1 cellular context compared by ENCODE assay signal in the genomic region with DNA sequence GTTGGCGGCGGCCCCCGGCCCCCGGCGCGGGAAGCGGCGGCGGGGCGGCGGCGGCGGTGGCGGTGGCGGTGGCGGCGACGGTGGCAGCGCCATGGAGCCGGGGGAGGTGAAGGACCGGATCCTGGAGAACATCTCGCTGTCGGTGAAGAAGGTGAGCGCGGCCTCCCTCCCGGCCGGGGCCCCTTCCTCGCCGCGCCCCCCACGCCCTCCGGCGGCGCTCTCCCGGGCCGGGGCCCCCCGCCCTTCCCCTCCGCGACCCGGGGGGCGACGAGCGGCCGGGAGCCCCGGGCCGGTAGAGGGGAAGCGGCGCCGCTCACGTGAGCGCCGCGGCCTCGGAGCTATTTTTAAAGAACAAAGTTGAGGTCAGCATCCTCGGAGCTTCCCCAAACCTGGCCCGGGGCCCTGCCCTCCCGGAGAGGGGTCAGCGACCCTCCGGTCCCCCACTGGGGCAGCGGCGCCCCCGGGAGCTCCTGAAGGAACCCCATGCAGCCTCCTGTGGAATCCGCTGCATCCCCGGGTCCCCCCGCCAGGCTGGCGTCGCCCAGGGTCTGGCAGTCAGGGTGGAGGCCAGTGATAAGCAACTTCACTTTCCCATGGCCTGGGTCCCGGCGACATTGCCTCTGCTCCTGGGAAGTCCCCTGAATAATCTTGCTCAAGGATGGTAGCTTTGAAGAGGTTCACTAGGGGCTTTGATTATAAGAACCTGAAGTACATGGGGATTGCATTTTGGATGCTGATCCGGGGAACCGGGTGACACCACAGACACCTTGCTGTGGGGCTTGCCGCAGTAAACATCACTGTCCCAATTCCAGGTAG.
A peak's percentile ranks its signal among the peaks of the same experiment; 100 is the strongest.
TF ChIP-seq lines count a peak whose summit lies in the region.

No MANE protein-coding gene starts in this region.

TF ChIP-seq in HepG2, 621 proteins besides CTCF, POLR2A, EP300 and RAD21 (continued from another document):
- TF ChIP-seq ZFY (CRISPR knock-in tag; IDR thresholded peaks at IDR 0.05) (0 out of 2 replicates have a peak, but pooled peaks have one; percentile 13), ZNF678 (CRISPR knock-in tag; IDR thresholded peaks at IDR 0.05) (no peak), BHLHE40 (IDR thresholded peaks at IDR 0.05; ENCODE audit: low read length) (peak; percentile 42; the same call in 1 of the 2 replicates), NBN (conservative IDR thresholded peaks at IDR 0.05) (no peak), ZNF543 (CRISPR knock-in tag; IDR thresholded peaks at IDR 0.05) (no peak), RXRA (CRISPR knock-in tag; IDR thresholded peaks at IDR 0.05) (no peak), SMARCC2 (IDR thresholded peaks at IDR 0.05) (no peak), SPEN (CRISPR knock-in tag; IDR thresholded peaks at IDR 0.05; ENCODE audit: low read depth) (no peak), ZNF614 (CRISPR knock-in tag; IDR thresholded peaks at IDR 0.05; ENCODE audit: borderline replicate concordance) (no peak), FOXA3 (CRISPR knock-in tag; IDR thresholded peaks at IDR 0.05) (no peak), ZNF550 (CRISPR knock-in tag; IDR thresholded peaks at IDR 0.05; ENCODE audit: borderline replicate concordance) (no peak), TBX2 (CRISPR knock-in tag; IDR thresholded peaks at IDR 0.05; ENCODE audit: borderline replicate concordance) (no peak), WIZ (CRISPR knock-in tag; IDR thresholded peaks at IDR 0.05) (no peak), ZFP90 (CRISPR knock-in tag; IDR thresholded peaks at IDR 0.05; ENCODE audit: borderline replicate concordance) (0 out of 2 replicates have a peak, but pooled peaks have one; percentile 53), ZKSCAN1 (IDR thresholded peaks at IDR 0.05; ENCODE audit: low read length) (no peak), TAF1 (CRISPR knock-in tag; IDR thresholded peaks at IDR 0.05) (0 out of 2 replicates have a peak, but pooled peaks have one; percentile 12), ZNF430 (CRISPR knock-in tag; IDR thresholded peaks at IDR 0.05) (no peak), HOXA3 (CRISPR knock-in tag; IDR thresholded peaks at IDR 0.05) (0 out of 2 replicates have a peak, but pooled peaks have one; percentile 20), GABPA (IDR thresholded peaks at IDR 0.05; ENCODE audit: low read depth, low read length) (no peak), GABPA (CRISPR knock-in tag; IDR thresholded peaks at IDR 0.05; ENCODE audit: low read depth) (no peak), GTF2F1 (IDR thresholded peaks at IDR 0.05; ENCODE audit: low read length) (no peak)
- TF ChIP-seq, protein P1, sequence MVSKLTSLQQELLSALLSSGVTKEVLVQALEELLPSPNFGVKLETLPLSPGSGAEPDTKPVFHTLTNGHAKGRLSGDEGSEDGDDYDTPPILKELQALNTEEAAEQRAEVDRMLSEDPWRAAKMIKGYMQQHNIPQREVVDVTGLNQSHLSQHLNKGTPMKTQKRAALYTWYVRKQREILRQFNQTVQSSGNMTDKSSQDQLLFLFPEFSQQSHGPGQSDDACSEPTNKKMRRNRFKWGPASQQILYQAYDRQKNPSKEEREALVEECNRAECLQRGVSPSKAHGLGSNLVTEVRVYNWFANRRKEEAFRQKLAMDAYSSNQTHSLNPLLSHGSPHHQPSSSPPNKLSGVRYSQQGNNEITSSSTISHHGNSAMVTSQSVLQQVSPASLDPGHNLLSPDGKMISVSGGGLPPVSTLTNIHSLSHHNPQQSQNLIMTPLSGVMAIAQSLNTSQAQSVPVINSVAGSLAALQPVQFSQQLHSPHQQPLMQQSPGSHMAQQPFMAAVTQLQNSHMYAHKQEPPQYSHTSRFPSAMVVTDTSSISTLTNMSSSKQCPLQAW (CRISPR knock-in tag; IDR thresholded peaks at IDR 0.05) = no peak
- TF ChIP-seq, protein P2, sequence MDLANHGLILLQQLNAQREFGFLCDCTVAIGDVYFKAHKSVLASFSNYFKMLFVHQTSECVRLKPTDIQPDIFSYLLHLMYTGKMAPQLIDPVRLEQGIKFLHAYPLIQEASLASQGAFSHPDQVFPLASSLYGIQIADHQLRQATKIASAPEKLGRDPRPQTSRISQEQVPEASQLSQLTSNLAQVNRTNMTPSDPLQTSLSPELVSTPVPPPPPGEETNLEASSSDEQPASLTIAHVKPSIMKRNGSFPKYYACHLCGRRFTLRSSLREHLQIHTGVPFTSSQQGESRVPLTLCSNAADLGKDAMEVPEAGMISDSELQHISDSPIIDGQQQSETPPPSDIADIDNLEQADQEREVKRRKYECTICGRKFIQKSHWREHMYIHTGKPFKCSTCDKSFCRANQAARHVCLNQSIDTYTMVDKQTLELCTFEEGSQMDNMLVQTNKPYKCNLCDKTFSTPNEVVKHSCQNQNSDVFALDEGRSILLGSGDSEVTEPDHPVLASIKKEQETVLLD (CRISPR knock-in tag; IDR thresholded peaks at IDR 0.05; ENCODE audit: low read depth) = no peak
- TF ChIP-seq, protein P3, sequence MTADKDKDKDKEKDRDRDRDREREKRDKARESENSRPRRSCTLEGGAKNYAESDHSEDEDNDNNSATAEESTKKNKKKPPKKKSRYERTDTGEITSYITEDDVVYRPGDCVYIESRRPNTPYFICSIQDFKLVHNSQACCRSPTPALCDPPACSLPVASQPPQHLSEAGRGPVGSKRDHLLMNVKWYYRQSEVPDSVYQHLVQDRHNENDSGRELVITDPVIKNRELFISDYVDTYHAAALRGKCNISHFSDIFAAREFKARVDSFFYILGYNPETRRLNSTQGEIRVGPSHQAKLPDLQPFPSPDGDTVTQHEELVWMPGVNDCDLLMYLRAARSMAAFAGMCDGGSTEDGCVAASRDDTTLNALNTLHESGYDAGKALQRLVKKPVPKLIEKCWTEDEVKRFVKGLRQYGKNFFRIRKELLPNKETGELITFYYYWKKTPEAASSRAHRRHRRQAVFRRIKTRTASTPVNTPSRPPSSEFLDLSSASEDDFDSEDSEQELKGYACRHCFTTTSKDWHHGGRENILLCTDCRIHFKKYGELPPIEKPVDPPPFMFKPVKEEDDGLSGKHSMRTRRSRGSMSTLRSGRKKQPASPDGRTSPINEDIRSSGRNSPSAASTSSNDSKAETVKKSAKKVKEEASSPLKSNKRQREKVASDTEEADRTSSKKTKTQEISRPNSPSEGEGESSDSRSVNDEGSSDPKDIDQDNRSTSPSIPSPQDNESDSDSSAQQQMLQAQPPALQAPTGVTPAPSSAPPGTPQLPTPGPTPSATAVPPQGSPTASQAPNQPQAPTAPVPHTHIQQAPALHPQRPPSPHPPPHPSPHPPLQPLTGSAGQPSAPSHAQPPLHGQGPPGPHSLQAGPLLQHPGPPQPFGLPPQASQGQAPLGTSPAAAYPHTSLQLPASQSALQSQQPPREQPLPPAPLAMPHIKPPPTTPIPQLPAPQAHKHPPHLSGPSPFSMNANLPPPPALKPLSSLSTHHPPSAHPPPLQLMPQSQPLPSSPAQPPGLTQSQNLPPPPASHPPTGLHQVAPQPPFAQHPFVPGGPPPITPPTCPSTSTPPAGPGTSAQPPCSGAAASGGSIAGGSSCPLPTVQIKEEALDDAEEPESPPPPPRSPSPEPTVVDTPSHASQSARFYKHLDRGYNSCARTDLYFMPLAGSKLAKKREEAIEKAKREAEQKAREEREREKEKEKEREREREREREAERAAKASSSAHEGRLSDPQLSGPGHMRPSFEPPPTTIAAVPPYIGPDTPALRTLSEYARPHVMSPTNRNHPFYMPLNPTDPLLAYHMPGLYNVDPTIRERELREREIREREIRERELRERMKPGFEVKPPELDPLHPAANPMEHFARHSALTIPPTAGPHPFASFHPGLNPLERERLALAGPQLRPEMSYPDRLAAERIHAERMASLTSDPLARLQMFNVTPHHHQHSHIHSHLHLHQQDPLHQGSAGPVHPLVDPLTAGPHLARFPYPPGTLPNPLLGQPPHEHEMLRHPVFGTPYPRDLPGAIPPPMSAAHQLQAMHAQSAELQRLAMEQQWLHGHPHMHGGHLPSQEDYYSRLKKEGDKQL (CRISPR knock-in tag; IDR thresholded peaks at IDR 0.05; ENCODE audit: low read depth) = no peak
- TF ChIP-seq, protein P4, sequence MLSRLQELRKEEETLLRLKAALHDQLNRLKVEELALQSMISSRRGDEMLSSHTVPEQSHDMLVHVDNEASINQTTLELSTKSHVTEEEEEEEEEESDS (CRISPR knock-in tag; IDR thresholded peaks at IDR 0.05; ENCODE audit: borderline replicate concordance) = no peak
